ENCODE assay signal across 16 cellular contexts in genomic region chr3:23667536-23668429, GRCh38.
DNase-seq lines count a peak whose midpoint lies in the region; ATAC-seq and TF ChIP-seq lines count a peak whose summit lies in the region.
"Had no signal": no experiment of that assay in that cellular context is flagged by ENCODE, and none has a peak within 500 bp of the region (broad histone marks: within the 10 kb centered on the region; RNA-seq: fewer than 3 reads in every experiment).

No MANE protein-coding gene starts in this region.

- CTCF ChIA-PET in MCF 10A (lab: Yijun Ruan, JAX) (interaction anchor here (0.6 to 2.0 kb wide), 5 partner anchors 11 to 1552 kb away, joined by 3 to 8 read pairs (median 3); no protein-coding TSS in a partner anchor), Panc1 (lab: Charles Lee) (no interaction called here)

- H3K4me1 Mint-ChIP-seq in MCF 10A (ENCODE audit: insufficient read depth, unreplicated experiment): peaks cover 17% of the 10 kb centered on the region
- H3K4me1 Mint-ChIP-seq: activated T-helper 17 cell treated with anti-CD3 and anti-CD28 coated beads, Interleukin-2, amount 50 U/mL, for 72 hours; CD8-positive, alpha-beta memory T cell had no signal

- no peak for TF ChIP-seq CTCF in MCF 10A (IDR thresholded peaks at IDR 0.05; ENCODE audit: unreplicated experiment)
- no peak for TF ChIP-seq CTCF in breast epithelium (IDR thresholded peaks at IDR 0.05)
- no peak for TF ChIP-seq CTCF in Panc1 (IDR thresholded peaks at IDR 0.05)
- TF ChIP-seq CTCF in fibroblast of mammary gland (conservative IDR thresholded peaks at IDR 0.05; ENCODE audit: control insufficient read depth, insufficient read depth, low read depth, low read length): no peak

- no peaks in the 10 kb centered on the region for H3K4me1 ChIP-seq in breast epithelium
- H3K4me1 ChIP-seq in Panc1 (ENCODE audit: control insufficient read depth, insufficient read depth, low read length): peaks cover 41% of the 10 kb centered on the region

- H3K4me3 Mint-ChIP-seq in MCF 10A (ENCODE audit: unreplicated experiment): no peak overlapping the region
- H3K4me3 Mint-ChIP-seq: activated T-helper 17 cell treated with anti-CD3 and anti-CD28 coated beads, Interleukin-2, amount 50 U/mL, for 72 hours; dendritic cell treated with granulocyte-macrophage colony-stimulating factor and Interleukin-4, amounts not matched to agents 40 ng/mL and 50 ng/mL, for 4 days had no signal

- intact Hi-C loops in MCF 10A (cut with micrococcal nuclease): no loop called here
- intact Hi-C loops in breast epithelium (cut with DNase I; ENCODE audit: low total_unique reads): no loop called here
- intact Hi-C loops in Panc1 (cut with micrococcal nuclease; ENCODE audit: unreplicated experiment): loop anchor here (10.0 kb wide), 1 partner anchor 137 kb away; the partner anchor contains the start of gene UBE2E1

- peaks cover 4% of the 10 kb centered on the region for H3K36me3 Mint-ChIP-seq in MCF 10A (ENCODE audit: insufficient read depth, unreplicated experiment)
- H3K36me3 Mint-ChIP-seq: CD8-positive, alpha-beta memory T cell had no signal

- H3K27me3 Mint-ChIP-seq in MCF 10A (ENCODE audit: insufficient read depth, unreplicated experiment): no peaks in the 10 kb centered on the region

- BruUV-seq in MCF 10A (replicated peaks; lab: Mats Ljungman, UMichigan): no TSS peak
- BruUV-seq in Panc1 (replicated peaks; lab: Mats Ljungman, UMichigan): no TSS peak

- DNase-seq in MCF 10A (ENCODE audit: unreplicated experiment) (no peak), breast epithelium (ENCODE audit: low spot score in 2 of 2) (no peak), Panc1 (ENCODE audit: low read depth, low spot score) (peak; percentile 82), fibroblast of mammary gland (ENCODE audit: low read depth) (peak; percentile 42), C1 segment of cervical spinal cord (lab: John Stamatoyannopoulos, UW) (no peak), NCI-H1930 (lab: John Stamatoyannopoulos, UW) (no peak), NCI-H69 (lab: John Stamatoyannopoulos, UW) (no peak), ureter (ENCODE audit: low spot score) (no peak)
- DNase-seq: activated CD4-positive, alpha-beta T cell treated with anti-CD3 and anti-CD28 coated beads, Interleukin-2, amount 50 U/mL, for 48 hours; CD8-positive, alpha-beta memory T cell; NCI-H1417; NCI-H510A; nucleus accumbens had no signal

- no peak overlapping the region for H3K27ac ChIP-seq in breast epithelium
- peak overlapping the region; percentile 96 for H3K27ac ChIP-seq in Panc1 (ENCODE audit: low read length)
- H3K27ac ChIP-seq: 22Rv1 had no signal

- POLR2A ChIA-PET in MCF 10A (lab: Yijun Ruan, JAX) (interaction anchor here (0.6 to 2.5 kb wide), 8 partner anchors 8 to 1492 kb away, joined by 3 to 10 read pairs (median 5); no protein-coding TSS in a partner anchor), Panc1 (lab: Charles Lee) (interaction anchor here (0.6 kb wide), 1 partner anchor 470 kb away, joined by 3 read pairs; no protein-coding TSS in a partner anchor)

- no peaks in the 10 kb centered on the region for H3K9me3 Mint-ChIP-seq in MCF 10A (ENCODE audit: unreplicated experiment)
- H3K9me3 Mint-ChIP-seq: activated T-helper 17 cell treated with anti-CD3 and anti-CD28 coated beads, Interleukin-2, amount 50 U/mL, for 72 hours; dendritic cell treated with granulocyte-macrophage colony-stimulating factor and Interleukin-4, amounts not matched to agents 40 ng/mL and 50 ng/mL, for 4 days had no signal

- H3K36me3 ChIP-seq in breast epithelium (no peaks in the 10 kb centered on the region), Panc1 (ENCODE audit: control insufficient read depth, insufficient read depth, low read length) (no peaks in the 10 kb centered on the region)

- in situ Hi-C loops in Panc1 (cut with HindIII; ENCODE audit: low pct_unique_long_range_greater_than_20kb, low sequenced_read_pairs): no loop called here

- peak overlapping the region; percentile 95 for H3K27ac Mint-ChIP-seq in MCF 10A (ENCODE audit: low read depth, unreplicated experiment)
- H3K27ac Mint-ChIP-seq: activated T-helper 17 cell treated with anti-CD3 and anti-CD28 coated beads, Interleukin-2, amount 50 U/mL, for 72 hours; CD8-positive, alpha-beta memory T cell; dendritic cell treated with granulocyte-macrophage colony-stimulating factor and Interleukin-4, amounts not matched to agents 40 ng/mL and 50 ng/mL, for 4 days had no signal

- H3K4me3 ChIP-seq in breast epithelium (no peak overlapping the region), Panc1 (ENCODE audit: low read depth in 2 of 2, low read length in 2 of 2) (peak overlapping the region in 1 of 2 experiments; percentile 13; a peak in 2 of 4 replicates), fibroblast of mammary gland (ENCODE audit: control insufficient read depth, low read depth, low read length) (no peak overlapping the region)

- peak; percentile 59 for ATAC-seq in Panc1
- ATAC-seq: activated T-helper 17 cell treated with anti-CD3 and anti-CD28 coated beads, Interleukin-2, amount 50 U/mL, for 72 hours had no signal

- TF ChIP-seq POLR2A in breast epithelium (IDR thresholded peaks at IDR 0.05): no peak

- H3K9me3 ChIP-seq in breast epithelium (no peaks in the 10 kb centered on the region), Panc1 (ENCODE audit: control insufficient read depth, insufficient read depth, low read depth, low read length) (no peaks in the 10 kb centered on the region; the same call in 1 of the 2 replicates)

- H3K27me3 ChIP-seq in breast epithelium: no peaks in the 10 kb centered on the region
- no peaks in the 10 kb centered on the region for H3K27me3 ChIP-seq in Panc1 (ENCODE audit: control insufficient read depth, insufficient read depth, low read length)

Comparison
In these comparisons a context has a peak if more than half of its experiments do, and no peak if none do; other contexts are left out.
1. DNase-seq: peak in Panc1 (single experiment) and fibroblast of mammary gland (single experiment); none in MCF 10A (single experiment), breast epithelium (0 of 2), C1 segment of cervical spinal cord (0 of 14), NCI-H1930 (0 of 2), NCI-H69 (single experiment) and ureter (single experiment).